In genomic region chr6:158571826-158572652, GRCh38 we compare ENCODE assay signal across 1 cellular context.
TF ChIP-seq lines count a peak whose summit lies in the region.

No MANE protein-coding gene starts in this region.

TF ChIP-seq in WTC11, 78 proteins besides CTCF, POLR2A, EP300 and RAD21 (continued from another document):
- TF ChIP-seq ARID4B (CRISPR knock-in tag; IDR thresholded peaks at IDR 0.05; ENCODE audit: borderline replicate concordance) (no peak), PREB (CRISPR knock-in tag; IDR thresholded peaks at IDR 0.05; ENCODE audit: borderline replicate concordance) (peak; percentile 69; the same call in 1 of the 2 replicates), NFATC4 (CRISPR knock-in tag; IDR thresholded peaks at IDR 0.05) (no peak), CREB1 (CRISPR knock-in tag; IDR thresholded peaks at IDR 0.05) (no peak), FOXJ3 (CRISPR knock-in tag; IDR thresholded peaks at IDR 0.05; ENCODE audit: borderline replicate concordance) (no peak), GABPB1 (CRISPR knock-in tag; IDR thresholded peaks at IDR 0.05) (peak; percentile 90)
